ENCODE assay signal across 8 cellular contexts in the genomic region with DNA sequence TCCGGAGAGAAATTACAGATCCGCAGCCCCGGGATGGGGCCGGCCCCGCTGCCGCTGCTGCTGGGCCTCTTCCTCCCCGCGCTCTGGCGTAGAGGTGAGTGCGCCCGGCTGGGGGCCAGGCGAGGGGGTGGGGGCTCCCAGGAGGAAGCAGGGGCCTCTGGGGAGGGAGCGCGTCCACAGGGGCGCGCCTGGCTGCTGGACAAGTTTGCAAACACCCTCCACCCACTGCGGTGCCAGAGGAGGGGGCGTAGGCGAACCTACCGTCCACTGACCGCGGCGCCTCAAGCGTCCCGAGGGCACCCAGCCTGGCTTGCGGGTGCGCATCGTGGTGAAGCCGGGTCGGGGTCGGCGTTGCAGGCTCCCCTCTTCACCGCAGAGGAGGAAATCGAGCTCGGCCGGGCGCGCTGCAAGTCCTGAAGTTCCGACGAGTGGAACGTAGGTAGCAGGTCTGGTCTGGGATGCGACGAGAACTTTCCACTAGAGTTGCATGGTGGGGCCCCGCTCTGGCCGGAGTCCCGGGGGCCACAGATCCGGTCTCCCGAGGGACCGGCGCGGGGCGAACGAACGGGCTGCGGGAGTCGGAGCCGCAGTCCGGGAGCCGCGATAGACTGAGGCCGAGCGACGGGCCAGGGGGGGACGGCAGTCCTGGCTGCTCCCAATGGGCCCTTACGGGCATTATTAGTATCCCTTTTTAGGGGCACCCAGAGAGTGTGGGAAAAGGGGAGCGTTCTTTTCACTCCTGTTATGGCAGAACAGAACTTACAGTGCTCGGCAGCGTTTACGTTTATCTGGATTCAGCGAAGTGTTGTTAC. TPM values are rescaled to one million over a fixed set of nuclear protein-coding genes. Genes with fewer than 3 reads are reported as not detected.
DNase-seq lines count a peak whose midpoint lies in the region; ATAC-seq and TF ChIP-seq lines count a peak whose summit lies in the region.

No MANE protein-coding gene starts in this region.

- peaks cover 0 to 12% of the 10 kb centered on the region in 2 donors for H3K27me3 ChIP-seq in left lung

- no peak for TF ChIP-seq CTCF in brain (conservative IDR thresholded peaks at IDR 0.05)
- no peak for TF ChIP-seq CTCF in left lung (IDR thresholded peaks at IDR 0.05)

- H3K4me1 Mint-ChIP-seq in brain: peaks cover 47% of the 10 kb centered on the region
- peaks cover 27% of the 10 kb centered on the region for H3K4me1 Mint-ChIP-seq in stimulated activated naive CD8-positive, alpha-beta T cell treated with anti-CD3 and anti-CD28 coated beads, Interleukin-15, amount 100 ng/mL, for 72 hours

- peak overlapping the region in 4 of 5 experiments; percentile 38 to 76 (median 72) for H3K27ac Mint-ChIP-seq in brain
- no peak overlapping the region for H3K27ac Mint-ChIP-seq in stimulated activated naive CD8-positive, alpha-beta T cell treated with anti-CD3 and anti-CD28 coated beads, Interleukin-15, amount 100 ng/mL, for 72 hours

- peak overlapping the region; percentile 84 to 93 (median 85) for H3K4me3 Mint-ChIP-seq in brain
- H3K4me3 Mint-ChIP-seq in stimulated activated naive CD8-positive, alpha-beta T cell treated with anti-CD3 and anti-CD28 coated beads, Interleukin-15, amount 100 ng/mL, for 72 hours: peak overlapping the region; percentile 70 to 73

- H3K4me1 ChIP-seq in left lung: peaks cover 11 to 59% of the 10 kb centered on the region in 2 donors

- no peaks in the 10 kb centered on the region for H3K36me3 Mint-ChIP-seq in brain

- peaks cover 0 to 6% of the 10 kb centered on the region in 2 donors for H3K36me3 ChIP-seq in left lung

- peak; percentile 22 for ATAC-seq in left lung
- peak; percentile 53 for ATAC-seq in stimulated activated naive CD8-positive, alpha-beta T cell treated with anti-CD3 and anti-CD28 coated beads, Interleukin-15, amount 100 ng/mL, for 72 hours

- H3K27me3 Mint-ChIP-seq in brain: peaks cover 32% of the 10 kb centered on the region
- H3K27me3 Mint-ChIP-seq in stimulated activated naive CD8-positive, alpha-beta T cell treated with anti-CD3 and anti-CD28 coated beads, Interleukin-15, amount 100 ng/mL, for 72 hours: peaks cover 49% of the 10 kb centered on the region

- peak; percentile 51 for DNase-seq in NCI-H146 (lab: John Stamatoyannopoulos, UW)
- no peak for DNase-seq in NCI-H146 treated with DMSO at 0.1 percent for 48 hours (lab: John Stamatoyannopoulos, UW; ENCODE audit: unreplicated experiment)
- no peak for DNase-seq in left lung
- DNase-seq in stimulated activated naive CD8-positive, alpha-beta T cell treated with anti-CD3 and anti-CD28 coated beads, Interleukin-15, amount 100 ng/mL, for 72 hours: peak; percentile 30 to 31
- DNase-seq in NK-92 treated with Interleukin-12 subunit alpha and Interleukin-12 subunit beta, amount 100 ng/mL, for 24 hours (lab: John Stamatoyannopoulos, UW): no peak
- no peak for DNase-seq in NCI-H446 treated with DMSO at 0.1 percent for 48 hours (lab: John Stamatoyannopoulos, UW)

- H3K9me3 Mint-ChIP-seq in brain: peaks cover 0 to 3% (median 0%) of the 10 kb centered on the region in 5 experiments
- H3K9me3 Mint-ChIP-seq in stimulated activated naive CD8-positive, alpha-beta T cell treated with anti-CD3 and anti-CD28 coated beads, Interleukin-15, amount 100 ng/mL, for 72 hours: no peaks in the 10 kb centered on the region

- H3K9me3 ChIP-seq in left lung: no peaks in the 10 kb centered on the region

- intact Hi-C loops in left lung (cut with DNase I): loop anchor here in 1 of 2 donors (5.0 kb wide), 1 partner anchor 148 kb away; no protein-coding TSS in a partner anchor

- H3K27ac ChIP-seq in left lung: peak overlapping the region; percentile 86

- H3K4me3 ChIP-seq in left lung: peak overlapping the region; percentile 70 to 90

TF ChIP-seq in PFSK-1, 5 proteins besides CTCF, POLR2A, EP300 and RAD21:
- TF ChIP-seq SIN3A (IDR thresholded peaks at IDR 0.05; ENCODE audit: borderline replicate concordance, insufficient read depth, low read length): 0 out of 2 replicates have a peak, but pooled peaks have one; percentile 10
- TF ChIP-seq, protein P1, sequence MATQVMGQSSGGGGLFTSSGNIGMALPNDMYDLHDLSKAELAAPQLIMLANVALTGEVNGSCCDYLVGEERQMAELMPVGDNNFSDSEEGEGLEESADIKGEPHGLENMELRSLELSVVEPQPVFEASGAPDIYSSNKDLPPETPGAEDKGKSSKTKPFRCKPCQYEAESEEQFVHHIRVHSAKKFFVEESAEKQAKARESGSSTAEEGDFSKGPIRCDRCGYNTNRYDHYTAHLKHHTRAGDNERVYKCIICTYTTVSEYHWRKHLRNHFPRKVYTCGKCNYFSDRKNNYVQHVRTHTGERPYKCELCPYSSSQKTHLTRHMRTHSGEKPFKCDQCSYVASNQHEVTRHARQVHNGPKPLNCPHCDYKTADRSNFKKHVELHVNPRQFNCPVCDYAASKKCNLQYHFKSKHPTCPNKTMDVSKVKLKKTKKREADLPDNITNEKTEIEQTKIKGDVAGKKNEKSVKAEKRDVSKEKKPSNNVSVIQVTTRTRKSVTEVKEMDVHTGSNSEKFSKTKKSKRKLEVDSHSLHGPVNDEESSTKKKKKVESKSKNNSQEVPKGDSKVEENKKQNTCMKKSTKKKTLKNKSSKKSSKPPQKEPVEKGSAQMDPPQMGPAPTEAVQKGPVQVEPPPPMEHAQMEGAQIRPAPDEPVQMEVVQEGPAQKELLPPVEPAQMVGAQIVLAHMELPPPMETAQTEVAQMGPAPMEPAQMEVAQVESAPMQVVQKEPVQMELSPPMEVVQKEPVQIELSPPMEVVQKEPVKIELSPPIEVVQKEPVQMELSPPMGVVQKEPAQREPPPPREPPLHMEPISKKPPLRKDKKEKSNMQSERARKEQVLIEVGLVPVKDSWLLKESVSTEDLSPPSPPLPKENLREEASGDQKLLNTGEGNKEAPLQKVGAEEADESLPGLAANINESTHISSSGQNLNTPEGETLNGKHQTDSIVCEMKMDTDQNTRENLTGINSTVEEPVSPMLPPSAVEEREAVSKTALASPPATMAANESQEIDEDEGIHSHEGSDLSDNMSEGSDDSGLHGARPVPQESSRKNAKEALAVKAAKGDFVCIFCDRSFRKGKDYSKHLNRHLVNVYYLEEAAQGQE (IDR thresholded peaks at IDR 0.05; ENCODE audit: insufficient read depth in 1 of 2, low read depth in 2 of 2, low read length in 2 of 2): no peak

RNA-seq across cellular contexts. Expression of a gene that starts 0.5 kb away (rescaled TPM):
- polyA plus RNA-seq in PFSK-1 (2012; ENCODE audit: insufficient read length, low read depth): 38.6 TPM
- 6.3 TPM for polyA plus RNA-seq in brain (ENCODE audit: insufficient read depth, low read depth, low replicate concordance)
- 10 to 100 TPM; 21.5 to 42.8 TPM for total RNA-seq in left lung

RNA-seq across cellular contexts. Expression of a gene that starts 14.9 kb away (rescaled TPM):
- 27.4 TPM for polyA plus RNA-seq in PFSK-1 (2012; ENCODE audit: insufficient read length, low read depth)
- polyA plus RNA-seq in brain (ENCODE audit: insufficient read depth, low read depth, low replicate concordance): 8.6 TPM
- 10 to 100 TPM; 22.3 to 35.0 TPM for total RNA-seq in left lung

Comparison
In these comparisons a context has a peak if more than half of its experiments do, and no peak if none do; other contexts are left out.
1. DNase-seq: peak in NCI-H146 (single experiment) and stimulated activated naive CD8-positive, alpha-beta T cell treated with anti-CD3 and anti-CD28 coated beads, Interleukin-15, amount 100 ng/mL, for 72 hours (2 of 2); none in NCI-H146 treated with DMSO at 0.1 percent for 48 hours (single experiment), left lung (0 of 2), NK-92 treated with Interleukin-12 subunit alpha and Interleukin-12 subunit beta, amount 100 ng/mL, for 24 hours (single experiment) and NCI-H446 treated with DMSO at 0.1 percent for 48 hours (single experiment).
2. H3K27ac Mint-ChIP-seq: peak in brain (4 of 5); none in stimulated activated naive CD8-positive, alpha-beta T cell treated with anti-CD3 and anti-CD28 coated beads, Interleukin-15, amount 100 ng/mL, for 72 hours (0 of 2).